In genomic region chr2:241867776-241868420, GRCh38 we compare ENCODE assay signal across 13 cellular contexts. TPM values are rescaled to one million over a fixed set of nuclear protein-coding genes. Genes with fewer than 3 reads are reported as not detected.
DNase-seq lines count a peak whose midpoint lies in the region; ATAC-seq and TF ChIP-seq lines count a peak whose summit lies in the region.
"Had no signal": no experiment of that assay in that cellular context is flagged by ENCODE, and none has a peak within 500 bp of the region (broad histone marks: within the 10 kb centered on the region; RNA-seq: fewer than 3 reads in every experiment).

No MANE protein-coding gene starts in this region.

- H3K27me3 Mint-ChIP-seq in activated naive CD8-positive, alpha-beta T cell treated with anti-CD3 and anti-CD28 coated beads, Interleukin-2, amount 50 U/mL, for 24 hours = peaks cover 19% of the 10 kb centered on the region
- peaks cover 17% of the 10 kb centered on the region for H3K27me3 Mint-ChIP-seq in H9 (ENCODE audit: low read depth)

- H3K4me3 ChIP-seq in Jurkat, Clone E6-1 (ENCODE audit: low read length) = peak overlapping the region; percentile 22
- H3K4me3 ChIP-seq: K562, PC-9 had no signal

- peak overlapping the region; percentile 18 for H3K4me3 Mint-ChIP-seq in activated naive CD8-positive, alpha-beta T cell treated with anti-CD3 and anti-CD28 coated beads, Interleukin-2, amount 50 U/mL, for 24 hours
- H3K4me3 Mint-ChIP-seq in H9 = no peak overlapping the region

- H3K27me3 ChIP-seq in H9 (ENCODE audit: insufficient read depth, low read length) = no peaks in the 10 kb centered on the region; the same call in 1 of the 2 replicates

- peaks cover 13% of the 10 kb centered on the region for H3K9me3 Mint-ChIP-seq in activated naive CD8-positive, alpha-beta T cell treated with anti-CD3 and anti-CD28 coated beads, Interleukin-2, amount 50 U/mL, for 24 hours
- H3K9me3 Mint-ChIP-seq in H9 = peaks cover 14 to 20% of the 10 kb centered on the region in 2 experiments

- H3K36me3 Mint-ChIP-seq in activated naive CD8-positive, alpha-beta T cell treated with anti-CD3 and anti-CD28 coated beads, Interleukin-2, amount 50 U/mL, for 24 hours (ENCODE audit: low read depth) = peaks cover 6% of the 10 kb centered on the region
- H3K36me3 Mint-ChIP-seq in H9 (ENCODE audit: insufficient read depth in 1 of 3, low read depth in 3 of 3) = peaks cover 0 to 6% (median 0%) of the 10 kb centered on the region in 3 experiments; a peak in 2 of 7 replicates

- peaks cover 74% of the 10 kb centered on the region for H3K4me1 Mint-ChIP-seq in activated naive CD8-positive, alpha-beta T cell treated with anti-CD3 and anti-CD28 coated beads, Interleukin-2, amount 50 U/mL, for 24 hours
- H3K4me1 Mint-ChIP-seq in H9 = peaks cover 0 to 21% of the 10 kb centered on the region in 2 experiments; a peak in 2 of 4 replicates

- H2AFZ ChIP-seq in H9 (ENCODE audit: low read length) = no peak overlapping the region
- H2AFZ ChIP-seq: PC-9 had no signal

- no peak overlapping the region for H3K9ac ChIP-seq in H9 (ENCODE audit: extremely low read depth, insufficient read length, low read length)

- H3K4ac ChIP-seq in H9 (ENCODE audit: low read depth, low read length) = no peak overlapping the region

- H3K14ac ChIP-seq in H9 (ENCODE audit: insufficient read depth, low read length) = no peak overlapping the region; the same call in 1 of the 2 replicates

- no peak overlapping the region for H2BK15ac ChIP-seq in H9 (ENCODE audit: low read depth, low read length)

- ATAC-seq in activated naive CD8-positive, alpha-beta T cell treated with anti-CD3 and anti-CD28 coated beads, Interleukin-2, amount 50 U/mL, for 24 hours = peak; percentile 65
- no peak for ATAC-seq in GM18870 (IDR thresholded peaks at IDR 0.05; ENCODE audit: unreplicated experiment)
- no peak for ATAC-seq in GM18858 (IDR thresholded peaks at IDR 0.05; ENCODE audit: unreplicated experiment)
- ATAC-seq in HG03159 (IDR thresholded peaks at IDR 0.05; ENCODE audit: unreplicated experiment) = no peak
- ATAC-seq: K562 had no signal

- H3K27ac Mint-ChIP-seq in activated naive CD8-positive, alpha-beta T cell treated with anti-CD3 and anti-CD28 coated beads, Interleukin-2, amount 50 U/mL, for 24 hours = peak overlapping the region; percentile 85
- no peak overlapping the region; a peak in 1 of 7 replicates for H3K27ac Mint-ChIP-seq in H9

- H2AK5ac ChIP-seq in H9 (ENCODE audit: insufficient read length, low read length) = no peak overlapping the region

- H4K5ac ChIP-seq in H9 (ENCODE audit: insufficient read length, low read depth, low read length) = no peak overlapping the region

- H3K56ac ChIP-seq in H9 (ENCODE audit: insufficient read length, low read depth, low read length) = no peak overlapping the region

- H3K4me2 ChIP-seq in H9 (ENCODE audit: insufficient read depth, insufficient read length, low read length) = no peak overlapping the region
- H3K4me2 ChIP-seq: PC-9 had no signal

- H4K20me1 ChIP-seq in H9 (ENCODE audit: control insufficient read depth, insufficient read depth, insufficient read length) = peaks cover 8% of the 10 kb centered on the region

- H4K91ac ChIP-seq in H9 (ENCODE audit: insufficient read length, low read depth, low read length) = no peak overlapping the region

- no CpG with 5 or more reads among the region's 19 CpGs for WGBS in H9 (ENCODE audit: extremely low coverage, insufficient read length, low lambda C conversion rate)

- H3K9me3 ChIP-seq in H9 (ENCODE audit: control insufficient read depth, low read depth, low read length) = no peaks in the 10 kb centered on the region

- DNase-seq in Jurkat, Clone E6-1 (ENCODE audit: low read depth, low spot score) = peak; percentile 88
- peak; percentile 27 for DNase-seq in activated CD4-positive, alpha-beta T cell treated with anti-CD3 and anti-CD28 coated beads, Interleukin-2, amount 50 U/mL, for 1 hour
- peak; percentile 70 for DNase-seq in activated naive CD8-positive, alpha-beta T cell treated with anti-CD3 and anti-CD28 coated beads, Interleukin-2, amount 50 U/mL, for 24 hours
- peak; percentile 63 for DNase-seq in stimulated activated CD8-positive, alpha-beta memory T cell treated with anti-CD3 and anti-CD28 coated beads, Interleukin-12 subunit alpha, Interleukin-12 subunit beta, amount 100 ng/mL, for 4 hours (ENCODE audit: low read depth)
- DNase-seq in H9 = no peak
- DNase-seq: effector CD4-positive, alpha-beta T cell; GF-D8; PC-9 had no signal

- H3T11ph ChIP-seq in H9 (ENCODE audit: low read length) = no peak overlapping the region

- no peak overlapping the region for H2BK12ac ChIP-seq in H9 (ENCODE audit: insufficient read length, low read depth, low read length)

- no peaks in the 10 kb centered on the region for H3K23me2 ChIP-seq in H9 (ENCODE audit: insufficient read length, low read depth, low read length, poor library complexity, severe bottlenecking)

- no peaks in the 10 kb centered on the region for H3K79me1 ChIP-seq in H9 (ENCODE audit: insufficient read depth, low read depth, low read length, poor library complexity, severe bottlenecking)

- no peak overlapping the region for H3K23ac ChIP-seq in H9 (ENCODE audit: insufficient read length, low read depth, low read length)

- TF ChIP-seq CTCF in H9 (conservative IDR thresholded peaks at IDR 0.05) = no peak

- no peak overlapping the region for H3K18ac ChIP-seq in H9 (ENCODE audit: insufficient read length, low read depth, low read length)

- H2BK20ac ChIP-seq in H9 (ENCODE audit: low read depth, low read length, poor library complexity, severe bottlenecking) = no peak overlapping the region

- H4K8ac ChIP-seq in H9 (replicated peaks; ENCODE audit: insufficient read length, low read depth, low read length) = no peak overlapping the region

- no peak overlapping the region for H2BK120ac ChIP-seq in H9 (ENCODE audit: low read depth, low read length, poor library complexity, severe bottlenecking)

- H3K4me1 ChIP-seq in H9 (ENCODE audit: insufficient read depth, low read length) = no peaks in the 10 kb centered on the region

- no peak overlapping the region for H3K27ac ChIP-seq in H9 (ENCODE audit: insufficient read length, low read depth, low read length)
- H3K27ac ChIP-seq: PC-9 had no signal

- no peak overlapping the region for H2BK5ac ChIP-seq in H9 (ENCODE audit: insufficient read length, low read length)

- H3K79me2 ChIP-seq in H9 (ENCODE audit: insufficient read depth, low read length) = no peaks in the 10 kb centered on the region

RNA-seq across cellular contexts. Expression of gene RTP5, which starts 1.6 kb away (rescaled TPM):
- 1.3 TPM for polyA plus RNA-seq in Jurkat, Clone E6-1 (2012; ENCODE audit: insufficient read depth, insufficient read length)
- not detected in 2 replicates for total RNA-seq in H9 (2021)
- total RNA-seq: K562, PC-9 had no signal
- polyA plus RNA-seq: K562 had no signal

RNA-seq across cellular contexts. Expression of gene PDCD1, which starts 9.2 kb away (rescaled TPM):
- polyA plus RNA-seq in Jurkat, Clone E6-1 (2012; ENCODE audit: insufficient read depth, insufficient read length) = 3.5 TPM
- 1.4 and 1.6 TPM in 2 replicates for total RNA-seq in H9 (2021)
- total RNA-seq: PC-9 had no signal

RNA-seq across cellular contexts. Expression of gene NEU4, which starts 58.9 kb away (rescaled TPM):
- polyA plus RNA-seq in Jurkat, Clone E6-1 (2012; ENCODE audit: insufficient read depth, insufficient read length) = not detected
- total RNA-seq in H9 (2021) = 0.42 and 0.70 TPM in 2 replicates
- total RNA-seq: activated CD8-positive, alpha-beta memory T cell treated with anti-CD3 and anti-CD28 coated beads for 36 hours had no signal
